Comparison of ENCODE assay signal across 22 cellular contexts in the genomic region with DNA sequence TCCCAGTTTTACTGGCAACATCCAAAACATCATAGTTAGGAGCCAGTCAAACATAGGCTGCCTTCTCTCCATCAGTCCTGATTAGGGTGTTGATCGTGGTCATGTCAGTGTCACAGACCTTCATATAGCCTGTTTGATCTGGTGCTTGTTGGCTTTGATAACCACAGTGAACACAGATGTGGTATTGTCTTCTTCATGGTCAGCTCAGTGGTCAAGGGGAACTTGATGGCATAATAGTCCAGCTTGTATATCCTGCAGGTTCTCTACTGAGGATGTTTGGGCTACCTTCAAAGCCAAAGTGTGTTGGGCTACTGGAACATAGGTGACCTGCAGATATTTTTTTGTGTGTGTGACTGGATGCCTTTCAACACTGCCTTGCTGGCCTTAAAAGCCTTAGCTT.
"Had no signal": no experiment of that assay in that cellular context is flagged by ENCODE, and none has a peak within 500 bp of the region (broad histone marks: within the 10 kb centered on the region; RNA-seq: fewer than 3 reads in every experiment).

No MANE protein-coding gene starts in this region.

- H3K27ac ChIP-seq: SJSA1, SK-N-MC had no signal

- H3K27me3 ChIP-seq: SJSA1 had no signal

- H3K4me1 ChIP-seq: SJSA1 had no signal

- FAIRE-seq: RCC 7860 had no signal

- DNase-seq: IMR-90, Kasumi-1, KG1, MM.1S, NCI-H1092 treated with DMSO at 0.1 percent for 48 hours, NCI-H1436, NCI-H187, NCI-H2029, NCI-H2081 treated with DMSO at 0.1 percent for 48 hours, NCI-H2171, NCI-H226, NCI-H446, NCI-H510A, NCI-H524 treated with DMSO at 0.1 percent for 48 hours, NCI-H69, NCI-H774, Right ventricle myocardium superior, RPMI8226, SIG-M5 had no signal

- H3K4me3 ChIP-seq: SJSA1, SK-N-MC had no signal

- H3K9me3 ChIP-seq: SJSA1 had no signal
